8 cellular contexts compared by ENCODE assay signal in the genomic region with DNA sequence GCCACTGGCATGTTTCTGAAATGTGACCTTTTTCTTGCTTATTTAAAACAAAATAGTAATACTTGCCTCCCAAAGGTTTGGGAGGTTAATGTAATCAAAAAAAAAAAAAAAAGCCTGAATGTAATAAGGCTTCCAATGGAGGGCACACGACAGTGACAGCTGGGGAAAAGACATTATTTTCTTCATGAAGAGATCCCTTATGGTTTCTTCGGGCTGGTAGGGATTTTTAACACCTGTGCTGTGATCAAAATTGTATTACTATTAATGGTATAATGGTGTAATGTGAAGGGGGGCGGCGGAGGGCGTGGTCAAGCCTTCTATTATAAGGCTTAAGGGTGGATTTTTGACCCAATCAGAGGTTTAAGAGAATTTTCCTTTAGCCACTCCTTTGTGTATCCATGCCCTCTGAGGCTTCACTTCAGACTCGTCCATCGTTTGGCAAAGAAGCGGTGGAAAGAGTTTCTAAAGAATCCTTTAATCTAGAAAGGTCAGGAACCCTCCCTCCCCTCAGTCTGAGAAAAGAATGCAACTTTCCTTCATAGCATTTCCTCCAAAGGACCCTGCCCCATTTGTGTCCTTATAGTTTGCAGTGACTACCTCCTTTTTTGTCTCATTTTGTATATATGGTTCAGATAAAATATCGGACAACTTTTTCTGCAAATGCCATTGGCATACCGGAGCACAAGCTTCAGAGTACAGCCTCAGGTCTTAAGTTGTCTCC.
DNase-seq lines count a peak whose midpoint lies in the region; ATAC-seq and TF ChIP-seq lines count a peak whose summit lies in the region.

No MANE protein-coding gene starts in this region.

- peaks cover 43% of the 10 kb centered on the region for H3K4me1 Mint-ChIP-seq in activated CD8-positive, alpha-beta T cell treated with anti-CD3 and anti-CD28 coated beads for 36 hours (ENCODE audit: low read depth)

- TF ChIP-seq CTCF in AG10803 (conservative IDR thresholded peaks at IDR 0.05; ENCODE audit: low read length) (no peak), GM20000 (IDR thresholded peaks at IDR 0.05; ENCODE audit: extremely low read depth, missing control alignments) (no peak)
- TF ChIP-seq CTCF in activated CD8-positive, alpha-beta T cell treated with anti-CD3 and anti-CD28 coated beads for 36 hours (IDR thresholded peaks at IDR 0.05): no peak

- H3K27me3 Mint-ChIP-seq in activated CD8-positive, alpha-beta T cell treated with anti-CD3 and anti-CD28 coated beads for 36 hours: no peaks in the 10 kb centered on the region

- ATAC-seq in activated CD8-positive, alpha-beta T cell treated with anti-CD3 and anti-CD28 coated beads for 36 hours: no peak
- ATAC-seq in HG03520 (IDR thresholded peaks at IDR 0.05; ENCODE audit: unreplicated experiment) (no peak), HG03439 (IDR thresholded peaks at IDR 0.05; ENCODE audit: unreplicated experiment) (no peak)

- CTCF ChIA-PET in activated CD8-positive, alpha-beta T cell treated with anti-CD3 and anti-CD28 coated beads for 36 hours (lab: Charles Lee): interaction anchor here (1.0 to 5.1 kb wide), 11 partner anchors 10 to 111 kb away, joined by 3 to 60 read pairs (median 20); a partner anchor contains a TSS

- H3K4me3 ChIP-seq in AG10803 (ENCODE audit: low read length) (peak overlapping the region; percentile 67), neuron (ENCODE audit: low read length) (peak overlapping the region; percentile 73)

- no peaks in the 10 kb centered on the region for H3K36me3 ChIP-seq in neuron (ENCODE audit: insufficient read depth, low read length)

- peaks cover 5% of the 10 kb centered on the region for H3K36me3 Mint-ChIP-seq in activated CD8-positive, alpha-beta T cell treated with anti-CD3 and anti-CD28 coated beads for 36 hours (ENCODE audit: low read depth)

- intact Hi-C loops in activated CD8-positive, alpha-beta T cell treated with anti-CD3 and anti-CD28 coated beads for 36 hours (cut with micrococcal nuclease): no loop called here

- H2AFZ ChIP-seq in neuron (ENCODE audit: low read depth, low read length): no peak overlapping the region

- POLR2A ChIA-PET in activated CD8-positive, alpha-beta T cell treated with anti-CD3 and anti-CD28 coated beads for 36 hours (lab: Charles Lee): interaction anchor here (0.6 to 6.3 kb wide), 17 partner anchors 10 to 145 kb away, joined by 3 to 226 read pairs (median 19); a partner anchor contains a TSS

- peaks cover 2% of the 10 kb centered on the region for H3K9me3 ChIP-seq in neuron (ENCODE audit: low read length)

- H3K27me3 ChIP-seq in neuron (ENCODE audit: insufficient read depth, low read length): no peaks in the 10 kb centered on the region

- peak overlapping the region; percentile 99 for H3K27ac Mint-ChIP-seq in activated CD8-positive, alpha-beta T cell treated with anti-CD3 and anti-CD28 coated beads for 36 hours

- peak; percentile 55 for DNase-seq in AG10803 (ENCODE audit: low read depth)
- DNase-seq in GM20000 (ENCODE audit: low spot score): peak; percentile 46
- peak; percentile 54 for DNase-seq in NCI-H345 (lab: John Stamatoyannopoulos, UW)
- DNase-seq in activated CD8-positive, alpha-beta T cell treated with anti-CD3 and anti-CD28 coated beads for 36 hours: peak; percentile 83
- DNase-seq in fibroblast of the conjunctiva (ENCODE audit: low read depth): peak; percentile 66

- peak overlapping the region; percentile 82 for H3K4me3 Mint-ChIP-seq in activated CD8-positive, alpha-beta T cell treated with anti-CD3 and anti-CD28 coated beads for 36 hours

- peaks cover 25% of the 10 kb centered on the region for H3K4me1 ChIP-seq in neuron (ENCODE audit: insufficient read depth, low read length)

- H3K9me3 Mint-ChIP-seq in activated CD8-positive, alpha-beta T cell treated with anti-CD3 and anti-CD28 coated beads for 36 hours: no peaks in the 10 kb centered on the region
